In the genomic region with DNA sequence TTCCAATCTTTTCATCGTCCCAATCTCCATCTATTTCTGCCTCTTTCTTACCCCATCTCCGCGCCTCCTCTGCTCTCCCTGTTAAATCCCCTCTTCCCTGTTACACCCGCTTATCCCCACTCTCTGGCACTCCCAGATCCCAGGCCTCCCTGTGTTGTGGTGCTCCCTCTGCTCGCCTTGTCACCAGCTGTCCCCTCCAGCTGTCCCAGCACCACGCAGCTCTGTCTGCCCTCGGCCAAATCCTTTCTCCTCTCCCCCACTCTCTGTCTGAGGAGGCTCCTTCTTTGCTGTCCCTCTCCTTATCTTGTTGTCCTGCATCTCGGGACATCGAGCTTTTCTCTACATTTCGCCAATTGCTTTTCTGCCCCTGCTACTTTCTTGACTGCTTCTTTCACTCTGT, we compare ENCODE assay signal across 1 cellular context.
TF ChIP-seq lines count a peak whose summit lies in the region.

No MANE protein-coding gene starts in this region.

TF ChIP-seq in H1, 55 proteins besides CTCF, POLR2A, EP300 and RAD21:
- TF ChIP-seq EZH2 (IDR thresholded peaks at IDR 0.05; ENCODE audit: low read depth, low read length, severe bottlenecking) = no peak
- no peak for TF ChIP-seq TBP (IDR thresholded peaks at IDR 0.05; ENCODE audit: low read depth, low read length)
- TF ChIP-seq POLR2AphosphoS5 (IDR thresholded peaks at IDR 0.05; ENCODE audit: low read depth, low read length) = no peak
- no peak for TF ChIP-seq SIRT6 (IDR thresholded peaks at IDR 0.05; ENCODE audit: low read length)
- TF ChIP-seq JUN (IDR thresholded peaks at IDR 0.05; ENCODE audit: low read depth, low read length) = no peak
- TF ChIP-seq RBBP5 (IDR thresholded peaks at IDR 0.05; ENCODE audit: borderline replicate concordance, low read depth, low read length) = no peak
- TF ChIP-seq GTF2F1 (IDR thresholded peaks at IDR 0.05; ENCODE audit: borderline replicate concordance, low read depth, low read length) = no peak
- TF ChIP-seq CTBP2 (IDR thresholded peaks at IDR 0.05; ENCODE audit: borderline replicate concordance, insufficient read depth, insufficient read length, low read length) = no peak
- TF ChIP-seq SIX5 (IDR thresholded peaks at IDR 0.05; ENCODE audit: low read depth, low read length) = no peak
